Comparison of ENCODE assay signal across 19 cellular contexts in genomic region chr6:107653861-107654394, GRCh38.
"Had no signal": no experiment of that assay in that cellular context is flagged by ENCODE, and none has a peak within 500 bp of the region (broad histone marks: within the 10 kb centered on the region; RNA-seq: fewer than 3 reads in every experiment).

No MANE protein-coding gene starts in this region.

- ATAC-seq: activated CD8-positive, alpha-beta T cell treated with anti-CD3 and anti-CD28 coated beads for 36 hours; activated T-cell treated with anti-CD3 and anti-CD28 coated beads, Interleukin-2, amount 50 U/mL, for 72 hours; foreskin keratinocyte; natural killer cell had no signal

- H3K36me3 Mint-ChIP-seq: natural killer cell had no signal

- DNase-seq: activated B cell treated with CpG ODN at 0.5 μM for 24 hours; activated CD4-positive, alpha-beta T cell treated with anti-CD3 and anti-CD28 coated beads for 48 hours; activated CD8-positive, alpha-beta T cell treated with anti-CD3 and anti-CD28 coated beads for 36 hours; activated gamma-delta T cell treated with Interleukin-2 at 50 U/mL for 16 hours; activated T-cell treated with anti-CD3 and anti-CD28 coated beads, Interleukin-2, amount 50 U/mL, for 72 hours; amniotic stem cell; effector memory CD4-positive, alpha-beta T cell; foreskin keratinocyte; left lung; mesenchymal stem cell; natural killer cell; occipital lobe; right lobe of liver; T-helper 2 cell; testis; upper lobe of left lung had no signal

- H3K27me3 Mint-ChIP-seq: activated B cell treated with CpG ODN at 0.5 μM for 24 hours; activated CD8-positive, alpha-beta T cell treated with anti-CD3 and anti-CD28 coated beads for 36 hours; activated naive CD8-positive, alpha-beta T cell; progenitor cell of endocrine pancreas; stimulated activated naive CD8-positive, alpha-beta T cell treated with anti-CD3 and anti-CD28 coated beads, Interleukin-15, Interleukin-2, amounts not matched to agents 100 ng/mL and 50 ng/mL, for 24 hours had no signal

- H3K9me3 ChIP-seq: left lung, right lobe of liver, testis, upper lobe of left lung had no signal

- H3K4me3 Mint-ChIP-seq: activated B cell treated with CpG ODN at 0.5 μM for 24 hours; activated CD8-positive, alpha-beta T cell treated with anti-CD3 and anti-CD28 coated beads for 36 hours; activated naive CD8-positive, alpha-beta T cell; activated T-cell treated with anti-CD3 and anti-CD28 coated beads, Interleukin-2, amount 50 U/mL, for 72 hours; natural killer cell; stimulated activated naive CD8-positive, alpha-beta T cell treated with anti-CD3 and anti-CD28 coated beads, Interleukin-15, Interleukin-2, amounts not matched to agents 100 ng/mL and 50 ng/mL, for 24 hours had no signal

- H3K27me3 ChIP-seq: left lung, right lobe of liver, testis, upper lobe of left lung had no signal

- H3K27ac ChIP-seq: foreskin keratinocyte, left lung, right lobe of liver, testis, upper lobe of left lung had no signal

- H3K27ac Mint-ChIP-seq: activated B cell treated with CpG ODN at 0.5 μM for 24 hours; activated CD8-positive, alpha-beta T cell treated with anti-CD3 and anti-CD28 coated beads for 36 hours; activated T-cell treated with anti-CD3 and anti-CD28 coated beads, Interleukin-2, amount 50 U/mL, for 72 hours; progenitor cell of endocrine pancreas; stimulated activated naive CD8-positive, alpha-beta T cell treated with anti-CD3 and anti-CD28 coated beads, Interleukin-15, Interleukin-2, amounts not matched to agents 100 ng/mL and 50 ng/mL, for 24 hours had no signal

- H3K4me1 ChIP-seq: foreskin keratinocyte, right lobe of liver had no signal

- H3K4me3 ChIP-seq: left lung, right lobe of liver, testis, upper lobe of left lung had no signal

- H3K36me3 ChIP-seq: left lung, right lobe of liver, upper lobe of left lung had no signal

- H3K9me3 Mint-ChIP-seq: activated B cell treated with CpG ODN at 0.5 μM for 24 hours; activated CD8-positive, alpha-beta T cell treated with anti-CD3 and anti-CD28 coated beads for 36 hours; natural killer cell had no signal
